ENCODE assay signal across 8 cellular contexts in genomic region chr16:56848955-56849689, GRCh38. TPM values are rescaled to one million over a fixed set of nuclear protein-coding genes. Genes with fewer than 3 reads are reported as not detected.
DNase-seq lines count a peak whose midpoint lies in the region; ATAC-seq, FAIRE-seq and TF ChIP-seq lines count a peak whose summit lies in the region.

No MANE protein-coding gene starts in this region.

- no peak overlapping the region for H3K4me3 ChIP-seq in breast epithelium
- no peak overlapping the region for H3K4me3 ChIP-seq in astrocyte of the cerebellum (ENCODE audit: low read depth, low read length)
- H3K4me3 ChIP-seq in left lung: no peak overlapping the region
- no peak overlapping the region for H3K4me3 ChIP-seq in aorta (ENCODE audit: low read length in 2 of 2)

- no peak for FAIRE-seq in frontal cortex (lab: Jason Lieb, UNC)

- peaks cover 32% of the 10 kb centered on the region for H3K4me1 Mint-ChIP-seq in MCF 10A (ENCODE audit: insufficient read depth, unreplicated experiment)

- H3K36me3 ChIP-seq in breast epithelium (no peaks in the 10 kb centered on the region), left lung (peaks cover 0 to 18% of the 10 kb centered on the region in 2 donors), aorta (ENCODE audit: control insufficient read depth in 1 of 2, insufficient read depth in 2 of 2, low read length in 1 of 2) (no peaks in the 10 kb centered on the region)

- no peak for TF ChIP-seq POLR2A in breast epithelium (IDR thresholded peaks at IDR 0.05)

- H3K9me3 Mint-ChIP-seq in MCF 10A (ENCODE audit: unreplicated experiment): no peaks in the 10 kb centered on the region

- in situ Hi-C loops in astrocyte of the cerebellum (cut with HindIII; ENCODE audit: low sequenced_read_pairs): no loop called here

- no peak for TF ChIP-seq CTCF in MCF 10A (IDR thresholded peaks at IDR 0.05; ENCODE audit: unreplicated experiment)
- TF ChIP-seq CTCF in breast epithelium (IDR thresholded peaks at IDR 0.05): no peak
- TF ChIP-seq CTCF in astrocyte of the cerebellum (IDR thresholded peaks at IDR 0.05; ENCODE audit: low read depth, low read length, missing control alignments): no peak
- TF ChIP-seq CTCF in left lung (IDR thresholded peaks at IDR 0.05): no peak

- H3K9me3 ChIP-seq in breast epithelium (no peaks in the 10 kb centered on the region), left lung (no peaks in the 10 kb centered on the region), aorta (ENCODE audit: control insufficient read depth, low read length) (no peaks in the 10 kb centered on the region)

- DNase-seq in MCF 10A (ENCODE audit: unreplicated experiment) (peak; percentile 81), breast epithelium (ENCODE audit: low spot score in 2 of 2) (no peak), astrocyte of the cerebellum (ENCODE audit: low read depth) (peak; percentile 64), left lung (no peak), aorta (peak; percentile 50 to 74), frontal cortex (ENCODE audit: low spot score in 2 of 2) (no peak), OCI-M1 (lab: John Stamatoyannopoulos, UW) (no peak)

- H3K4me1 ChIP-seq in breast epithelium: peaks cover 0 to 7% of the 10 kb centered on the region in 2 donors
- peaks cover 24 to 28% of the 10 kb centered on the region in 2 donors for H3K4me1 ChIP-seq in left lung
- no peaks in the 10 kb centered on the region for H3K4me1 ChIP-seq in aorta (ENCODE audit: control insufficient read depth in 1 of 2, insufficient read depth in 2 of 2, low read length in 2 of 2)

- H3K36me3 Mint-ChIP-seq in MCF 10A (ENCODE audit: insufficient read depth, unreplicated experiment): peaks cover 5% of the 10 kb centered on the region

- H3K27ac Mint-ChIP-seq in MCF 10A (ENCODE audit: low read depth, unreplicated experiment): peak overlapping the region; percentile 16

- H3K27ac ChIP-seq in breast epithelium (peak overlapping the region in 1 of 2 donors; percentile 46), left lung (peak overlapping the region; percentile 53 to 75), aorta (ENCODE audit: low read depth in 1 of 2, low read length in 2 of 2) (no peak overlapping the region)

- POLR2A ChIA-PET in MCF 10A (lab: Yijun Ruan, JAX): interaction anchor here (0.6 to 1.7 kb wide), 7 partner anchors 12 to 84 kb away, joined by 3 to 6 read pairs (median 4); partner anchors contain the start of gene HERPUD1

- WGBS in aorta, 2 donors: 44 to 47% methylated on average over 7 of the region's 7 CpGs

- H3K27me3 Mint-ChIP-seq in MCF 10A (ENCODE audit: insufficient read depth, unreplicated experiment): no peaks in the 10 kb centered on the region

- H3K4me3 Mint-ChIP-seq in MCF 10A (ENCODE audit: unreplicated experiment): peak overlapping the region; percentile 21

- ATAC-seq in left lung: peak; percentile 61
- ATAC-seq in aorta (ENCODE audit: low FRiP score): no peak
- ATAC-seq in GM21528 (IDR thresholded peaks at IDR 0.05; ENCODE audit: low FRiP score, unreplicated experiment): no peak

- BruUV-seq in MCF 10A (replicated peaks; lab: Mats Ljungman, UMichigan): no TSS peak

- CTCF ChIA-PET in MCF 10A (lab: Yijun Ruan, JAX): interaction anchor here (0.5 to 1.3 kb wide), 4 partner anchors 18 to 251 kb away, joined by 3 to 5 read pairs (median 4); no protein-coding TSS in a partner anchor

- H3K27me3 ChIP-seq in breast epithelium (no peaks in the 10 kb centered on the region), left lung (no peaks in the 10 kb centered on the region), aorta (ENCODE audit: control insufficient read depth in 1 of 2, insufficient read depth in 2 of 2, low read length in 1 of 2) (no peaks in the 10 kb centered on the region)

- intact Hi-C loops in MCF 10A (cut with micrococcal nuclease): no loop called here
- intact Hi-C loops in breast epithelium (cut with DNase I; ENCODE audit: low total_unique reads): no loop called here
- intact Hi-C loops in left lung (cut with DNase I): no loop called here
- intact Hi-C loops in aorta (cut with DNase I): no loop called here

RNA-seq across cellular contexts. Expression of gene SLC12A3, which starts 15.9 kb away (rescaled TPM):
- total RNA-seq in MCF 10A (2022) (not detected in 2 replicates), breast epithelium (not detected), left lung (not detected), aorta (not detected), frontal cortex (not detected)
- polyA plus RNA-seq in aorta: not detected

Comparison
In these comparisons a context has a peak if more than half of its experiments do, and no peak if none do; other contexts are left out.
1. DNase-seq: peak in MCF 10A (single experiment), astrocyte of the cerebellum (single experiment) and aorta (2 of 2); none in breast epithelium (0 of 2), left lung (0 of 2), frontal cortex (0 of 2) and OCI-M1 (single experiment).
2. H3K27ac ChIP-seq: peak in left lung (2 of 2); none in aorta (0 of 2).